Comparison of ENCODE assay signal across 1 cellular context in the genomic region with DNA sequence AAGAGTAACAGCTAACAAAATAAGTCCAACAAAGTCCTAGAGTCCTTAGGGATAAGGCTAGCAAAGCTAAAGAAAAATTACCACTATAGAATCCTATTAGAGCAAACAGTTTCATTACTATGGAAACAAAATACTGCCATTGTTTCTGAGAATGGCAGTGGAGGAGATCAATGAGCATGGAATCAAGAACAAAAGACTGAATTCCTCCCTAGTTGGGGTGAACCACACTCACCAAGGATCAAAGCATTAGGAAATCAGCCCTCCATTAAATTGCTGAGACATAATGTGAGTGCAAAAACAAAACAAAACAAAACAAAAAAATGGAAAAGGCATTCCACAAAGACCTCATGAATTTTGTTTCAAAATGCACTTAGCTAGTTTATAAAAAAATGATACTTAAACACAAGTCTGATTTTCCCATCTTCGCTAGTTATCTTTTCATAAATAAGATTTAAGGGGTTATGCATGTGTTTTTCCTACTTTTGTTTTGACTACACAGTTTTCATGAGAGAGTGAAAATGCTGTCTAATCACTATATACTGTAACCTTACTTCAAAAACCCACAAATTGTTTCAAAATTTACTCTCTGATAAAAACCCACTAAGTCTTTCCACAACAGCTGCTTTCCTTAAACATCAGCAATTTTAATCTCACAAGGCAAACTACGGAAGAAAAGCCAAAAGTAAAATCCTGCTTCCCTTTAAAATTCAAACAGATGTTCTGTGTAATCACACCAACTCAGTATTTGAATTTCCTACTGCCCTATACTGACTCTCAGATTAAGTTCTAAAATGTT.
TF ChIP-seq lines count a peak whose summit lies in the region.

No MANE protein-coding gene starts in this region.

TF ChIP-seq in GM12878, 131 proteins besides CTCF, POLR2A, EP300 and RAD21 (continued from another document):
- TF ChIP-seq RELB (IDR thresholded peaks at IDR 0.05; ENCODE audit: low read depth), result peak; percentile 46; the same call in 1 of the 2 replicates
- no peak for TF ChIP-seq NFYA (IDR thresholded peaks at IDR 0.05; ENCODE audit: borderline replicate concordance, low read depth, low read length)
- no peak for TF ChIP-seq HCFC1 (IDR thresholded peaks at IDR 0.05; ENCODE audit: low read length)
- no peak for TF ChIP-seq HDAC2 (IDR thresholded peaks at IDR 0.05)
- no peak for TF ChIP-seq CHD2 (IDR thresholded peaks at IDR 0.05; ENCODE audit: borderline replicate concordance, low read depth, low read length)
- peak; percentile 71 for TF ChIP-seq JUNB (IDR thresholded peaks at IDR 0.05)
- no peak for TF ChIP-seq ZNF274 (IDR thresholded peaks at IDR 0.05; ENCODE audit: insufficient read depth, insufficient read length)
- no peak for TF ChIP-seq PAX8 (IDR thresholded peaks at IDR 0.05)
- no peak for TF ChIP-seq SP1 (IDR thresholded peaks at IDR 0.05; ENCODE audit: low read depth, low read length)
- TF ChIP-seq CHD1 (IDR thresholded peaks at IDR 0.05; ENCODE audit: low read depth, low read length), result no peak
- TF ChIP-seq TBL1XR1 (IDR thresholded peaks at IDR 0.05; ENCODE audit: low read depth, low read length), result no peak
- TF ChIP-seq WRNIP1 (IDR thresholded peaks at IDR 0.05; ENCODE audit: borderline replicate concordance, low read depth, low read length), result no peak
- no peak for TF ChIP-seq PKNOX1 (IDR thresholded peaks at IDR 0.05)
- peak; percentile 22; the same call in 1 of the 2 replicates for TF ChIP-seq ATF7 (IDR thresholded peaks at IDR 0.05; ENCODE audit: low read depth)
- TF ChIP-seq, protein P1, sequence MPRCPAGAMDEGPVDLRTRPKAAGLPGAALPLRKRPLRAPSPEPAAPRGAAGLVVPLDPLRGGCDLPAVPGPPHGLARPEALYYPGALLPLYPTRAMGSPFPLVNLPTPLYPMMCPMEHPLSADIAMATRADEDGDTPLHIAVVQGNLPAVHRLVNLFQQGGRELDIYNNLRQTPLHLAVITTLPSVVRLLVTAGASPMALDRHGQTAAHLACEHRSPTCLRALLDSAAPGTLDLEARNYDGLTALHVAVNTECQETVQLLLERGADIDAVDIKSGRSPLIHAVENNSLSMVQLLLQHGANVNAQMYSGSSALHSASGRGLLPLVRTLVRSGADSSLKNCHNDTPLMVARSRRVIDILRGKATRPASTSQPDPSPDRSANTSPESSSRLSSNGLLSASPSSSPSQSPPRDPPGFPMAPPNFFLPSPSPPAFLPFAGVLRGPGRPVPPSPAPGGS (IDR thresholded peaks at IDR 0.05; ENCODE audit: borderline replicate concordance, insufficient read depth, low read depth, low read length, poor library complexity, severe bottlenecking), result no peak
- TF ChIP-seq KLF5 (IDR thresholded peaks at IDR 0.05; ENCODE audit: partially characterized antibody), result no peak
- TF ChIP-seq, protein P2, sequence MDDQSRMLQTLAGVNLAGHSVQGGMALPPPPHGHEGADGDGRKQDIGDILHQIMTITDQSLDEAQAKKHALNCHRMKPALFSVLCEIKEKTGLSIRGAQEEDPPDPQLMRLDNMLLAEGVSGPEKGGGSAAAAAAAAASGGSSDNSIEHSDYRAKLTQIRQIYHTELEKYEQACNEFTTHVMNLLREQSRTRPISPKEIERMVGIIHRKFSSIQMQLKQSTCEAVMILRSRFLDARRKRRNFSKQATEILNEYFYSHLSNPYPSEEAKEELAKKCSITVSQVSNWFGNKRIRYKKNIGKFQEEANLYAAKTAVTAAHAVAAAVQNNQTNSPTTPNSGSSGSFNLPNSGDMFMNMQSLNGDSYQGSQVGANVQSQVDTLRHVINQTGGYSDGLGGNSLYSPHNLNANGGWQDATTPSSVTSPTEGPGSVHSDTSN (IDR thresholded peaks at IDR 0.05; ENCODE audit: insufficient replicate concordance, low read depth, low read length), result no peak
- no peak for TF ChIP-seq CHD4 (IDR thresholded peaks at IDR 0.05)
- peak; percentile 40; the same call in 1 of the 2 replicates for TF ChIP-seq RUNX3 (IDR thresholded peaks at IDR 0.05; ENCODE audit: low read length)
- no peak for TF ChIP-seq SKIL (IDR thresholded peaks at IDR 0.05; ENCODE audit: low read depth, poor library complexity, severe bottlenecking)
- TF ChIP-seq NRF1 (conservative IDR thresholded peaks at IDR 0.05; ENCODE audit: low read depth, low read length), result no peak
- no peak for TF ChIP-seq ETV6 (conservative IDR thresholded peaks at IDR 0.05 in 1 of 2, IDR thresholded peaks at IDR 0.05 in 1 of 2; ENCODE audit: borderline replicate concordance in 1 of 2, low read depth in 1 of 2)
- peak; percentile 32; the same call in 1 of the 2 replicates for TF ChIP-seq MTA2 (IDR thresholded peaks at IDR 0.05; ENCODE audit: low read depth)
- no peak for TF ChIP-seq RCOR1 (conservative IDR thresholded peaks at IDR 0.05; ENCODE audit: low read depth, low read length)
- no peak for TF ChIP-seq MEF2A (IDR thresholded peaks at IDR 0.05; ENCODE audit: insufficient read depth, low read depth, low read length)
- TF ChIP-seq SMAD5 (IDR thresholded peaks at IDR 0.05; ENCODE audit: low read depth), result no peak
- no peak for TF ChIP-seq BACH1 (IDR thresholded peaks at IDR 0.05; ENCODE audit: borderline replicate concordance)
- TF ChIP-seq ZNF592 (IDR thresholded peaks at IDR 0.05), result no peak
- no peak for TF ChIP-seq ZNF24 (IDR thresholded peaks at IDR 0.05)
- peak in 1 of 2 experiments; percentile 53; a peak in 1 of 4 replicates for TF ChIP-seq IKZF2 (IDR thresholded peaks at IDR 0.05)
- TF ChIP-seq ZBED1 (IDR thresholded peaks at IDR 0.05; ENCODE audit: borderline replicate concordance), result no peak
- TF ChIP-seq EGR1 (IDR thresholded peaks at IDR 0.05; ENCODE audit: borderline replicate concordance in 1 of 2, low read depth in 2 of 2, low read length in 2 of 2), result no peak
TF ChIP-seq in GM12878: peak in this region for 7.
